In genomic region chr11:2314525-2315394, GRCh38 we compare ENCODE assay signal across 8 cellular contexts. TPM values are rescaled to one million over a fixed set of nuclear protein-coding genes. Genes with fewer than 3 reads are reported as not detected.
DNase-seq lines count a peak whose midpoint lies in the region; ATAC-seq, FAIRE-seq and TF ChIP-seq lines count a peak whose summit lies in the region.

No MANE protein-coding gene starts in this region.

- no peak overlapping the region for H3K4me3 ChIP-seq in choroid plexus epithelial cell (ENCODE audit: low read depth, low read length)

- ATAC-seq in GM19455 (IDR thresholded peaks at IDR 0.05; ENCODE audit: unreplicated experiment) = no peak
- no peak for ATAC-seq in GM21737 (IDR thresholded peaks at IDR 0.05; ENCODE audit: unreplicated experiment)

- peak; percentile 44 for DNase-seq in activated CD8-positive, alpha-beta memory T cell treated with anti-CD3 and anti-CD28 coated beads, Interleukin-2, amount 50 U/mL, for 48 hours
- no peak for DNase-seq in activated CD8-positive, alpha-beta memory T cell treated with anti-CD3 and anti-CD28 coated beads for 24 hours
- DNase-seq in choroid plexus epithelial cell (ENCODE audit: low read depth) (peak; percentile 85), midbrain (lab: John Stamatoyannopoulos, UW) (peak; percentile 76), ureter (ENCODE audit: low spot score) (peak; percentile 92), urothelium cell line (ENCODE audit: low spot score) (no peak)

- TF ChIP-seq CTCF in choroid plexus epithelial cell (conservative IDR thresholded peaks at IDR 0.05; ENCODE audit: low read depth, low read length) = no peak

- no peak for FAIRE-seq in urothelium cell line (lab: Jason Lieb, UNC)

RNA-seq across cellular contexts. Expression of gene TSPAN32, which starts 12.9 kb away (rescaled TPM):
- total RNA-seq in ureter = 4.3 TPM

RNA-seq across cellular contexts. Expression of gene C11orf21, which starts 13.0 kb away (rescaled TPM):
- total RNA-seq in ureter = 2.3 TPM

RNA-seq across cellular contexts. Expression of gene ASCL2, which starts 44.4 kb away (rescaled TPM):
- total RNA-seq in ureter = 7.9 TPM

Comparison
In these comparisons a context has a peak if more than half of its experiments do, and no peak if none do; other contexts are left out.
1. DNase-seq: peak in activated CD8-positive, alpha-beta memory T cell treated with anti-CD3 and anti-CD28 coated beads, Interleukin-2, amount 50 U/mL, for 48 hours (single experiment), choroid plexus epithelial cell (single experiment), midbrain (single experiment) and ureter (single experiment); none in activated CD8-positive, alpha-beta memory T cell treated with anti-CD3 and anti-CD28 coated beads for 24 hours (single experiment) and urothelium cell line (single experiment).